In genomic region chr5:34563951-34564705, GRCh38 we compare ENCODE assay signal across 1 cellular context.
TF ChIP-seq lines count a peak whose summit lies in the region.

No MANE protein-coding gene starts in this region.

TF ChIP-seq in GM23338, 12 proteins besides CTCF, POLR2A, EP300 and RAD21 (continued from another document):
- TF ChIP-seq EZH2phosphoT487 (IDR thresholded peaks at IDR 0.05; ENCODE audit: unreplicated experiment) = no peak
- TF ChIP-seq POLR2AphosphoS5 (IDR thresholded peaks at IDR 0.05; ENCODE audit: low read depth) = no peak
